In genomic region chr1:243731974-243732373, GRCh38 we compare ENCODE assay signal across 16 cellular contexts.
DNase-seq lines count a peak whose midpoint lies in the region; FAIRE-seq and TF ChIP-seq lines count a peak whose summit lies in the region.
"Had no signal": no experiment of that assay in that cellular context is flagged by ENCODE, and none has a peak within 500 bp of the region (broad histone marks: within the 10 kb centered on the region; RNA-seq: fewer than 3 reads in every experiment).

No MANE protein-coding gene starts in this region.

- no peak overlapping the region for H2BK5ac ChIP-seq in mesendoderm (ENCODE audit: low read length)

- H3K56ac ChIP-seq in mesendoderm (ENCODE audit: low read length), result no peak overlapping the region

- no peaks in the 10 kb centered on the region for H3K79me1 ChIP-seq in mesendoderm (ENCODE audit: low read length)

- H3K4me2 ChIP-seq in BLaER1 treated with 17β-estradiol and CSF1 and Interleukin-3, amounts not matched to agents 10 nM and 100 nM, result peak overlapping the region in 7 of 11 experiments; percentile 22 to 65 (median 52); a peak in 12 of 22 replicates
- H3K4me2 ChIP-seq in mesendoderm (ENCODE audit: low read length) (no peak overlapping the region), neural progenitor cell (no peak overlapping the region)

- peak; percentile 57 for DNase-seq in LHCN-M2 (ENCODE audit: low read depth)
- DNase-seq in amniotic epithelial cell (ENCODE audit: low read depth), result peak; percentile 35
- no peak for DNase-seq in mesendoderm
- DNase-seq in stimulated activated CD4-positive, alpha-beta T cell treated with anti-CD3 and anti-CD28 coated beads, Interleukin-4, amount 100 ng/mL, for 24 hours, result no peak
- no peak for DNase-seq in HEK293T (ENCODE audit: extremely low spot score)
- no peak for DNase-seq in neural progenitor cell (ENCODE audit: low spot score)
- no peak for DNase-seq in urothelium cell line (ENCODE audit: low spot score)
- DNase-seq: activated CD4-positive, alpha-beta T cell treated with anti-CD3 and anti-CD28 coated beads, Interleukin-2, amount 50 U/mL, for 1 hour; DMS 273 treated with DMSO at 0.1 percent for 48 hours; esophagus squamous epithelium; T1000 had no signal

- POLR2A ChIA-PET in HEK293T (lab: Yijun Ruan, JAX), result no interaction called here

- H3K27me3 ChIP-seq in BLaER1 treated with 17β-estradiol and CSF1 and Interleukin-3, amounts not matched to agents 10 nM and 100 nM, result no peaks in the 10 kb centered on the region
- no peaks in the 10 kb centered on the region for H3K27me3 ChIP-seq in mesendoderm (ENCODE audit: insufficient read depth, low read length, poor library complexity)
- H3K27me3 ChIP-seq in neural progenitor cell, result no peaks in the 10 kb centered on the region
- H3K27me3 ChIP-seq: adrenal gland, esophagus squamous epithelium had no signal

- no peaks in the 10 kb centered on the region for H3K9me3 Mint-ChIP-seq in neural progenitor cell
- H3K9me3 Mint-ChIP-seq: activated T-helper 1 cell treated with anti-CD3 and anti-CD28 coated beads, Interleukin-12 subunit alpha, Interleukin-12 subunit beta, Interleukin-2, Interleukin-4 antibody, amounts not matched to agents 30 ng/mL and 10 ng/mL and 1 ng/mL, durations not matched to agents 14 hours and 24 hours and 36 hours had no signal

- H3K27ac Mint-ChIP-seq in neural progenitor cell, result no peak overlapping the region
- H3K27ac Mint-ChIP-seq: activated T-helper 1 cell treated with anti-CD3 and anti-CD28 coated beads, Interleukin-12 subunit alpha, Interleukin-12 subunit beta, Interleukin-2, Interleukin-4 antibody, amounts not matched to agents 30 ng/mL and 10 ng/mL and 1 ng/mL, durations not matched to agents 14 hours and 24 hours and 36 hours had no signal

- peaks cover 14% of the 10 kb centered on the region for H3K4me1 Mint-ChIP-seq in neural progenitor cell

- peaks cover 13 to 28% (median 13%) of the 10 kb centered on the region in 11 experiments for H3K36me3 ChIP-seq in BLaER1 treated with 17β-estradiol and CSF1 and Interleukin-3, amounts not matched to agents 10 nM and 100 nM
- H3K36me3 ChIP-seq in mesendoderm (ENCODE audit: control insufficient read depth, insufficient read depth, low read length) (no peaks in the 10 kb centered on the region), neural progenitor cell (no peaks in the 10 kb centered on the region)
- H3K36me3 ChIP-seq: adrenal gland, esophagus squamous epithelium had no signal

- no peak overlapping the region for H3K23ac ChIP-seq in mesendoderm (ENCODE audit: low read length)

- H3K27ac ChIP-seq in BLaER1 treated with 17β-estradiol and CSF1 and Interleukin-3, amounts not matched to agents 10 nM and 100 nM, result peak overlapping the region in 6 of 11 experiments; percentile 22 to 91 (median 48); a peak in 10 of 22 replicates
- H3K27ac ChIP-seq in mesendoderm (ENCODE audit: low read depth, low read length), result peak overlapping the region; percentile 17
- H3K27ac ChIP-seq in neural progenitor cell, result no peak overlapping the region
- H3K27ac ChIP-seq: RWPE1 had no signal

- no peak overlapping the region for H3K4me3 ChIP-seq in BLaER1 treated with 17β-estradiol and CSF1 and Interleukin-3, amounts not matched to agents 10 nM and 100 nM
- no peak overlapping the region for H3K4me3 ChIP-seq in mesendoderm (ENCODE audit: low read length)
- no peak overlapping the region for H3K4me3 ChIP-seq in neural progenitor cell
- H3K4me3 ChIP-seq: adrenal gland, coronary artery, esophagus squamous epithelium had no signal

- no peak overlapping the region for H3K4ac ChIP-seq in mesendoderm (ENCODE audit: low read depth, low read length)

- H4K20me1 ChIP-seq in BLaER1 treated with 17β-estradiol and CSF1 and Interleukin-3, amounts not matched to agents 10 nM and 100 nM, result no peaks in the 10 kb centered on the region
- H4K20me1 ChIP-seq in neural progenitor cell (ENCODE audit: low read depth), result no peaks in the 10 kb centered on the region

- no peak for FAIRE-seq in urothelium cell line (lab: Jason Lieb, UNC)

- H3K27me3 Mint-ChIP-seq in neural progenitor cell (ENCODE audit: insufficient read depth, low read depth), result peaks cover 2% of the 10 kb centered on the region

- peaks cover 14 to 29% (median 24%) of the 10 kb centered on the region in 11 experiments for H3K9me3 ChIP-seq in BLaER1 treated with 17β-estradiol and CSF1 and Interleukin-3, amounts not matched to agents 10 nM and 100 nM (replicated peaks in 1 of 11)
- H3K9me3 ChIP-seq in neural progenitor cell (ENCODE audit: low read depth), result no peaks in the 10 kb centered on the region
- H3K9me3 ChIP-seq: adrenal gland, esophagus squamous epithelium had no signal

- no peak overlapping the region for H2BK15ac ChIP-seq in mesendoderm (replicated peaks; ENCODE audit: low read depth)

- no peak overlapping the region for H2AK5ac ChIP-seq in mesendoderm (ENCODE audit: low read length)

- no peak overlapping the region for H2AFZ ChIP-seq in neural progenitor cell (replicated peaks)

- peaks cover 2% of the 10 kb centered on the region for H3K36me3 Mint-ChIP-seq in neural progenitor cell

- H3K79me2 ChIP-seq in mesendoderm (ENCODE audit: control insufficient read depth, insufficient read depth, low read length) (no peaks in the 10 kb centered on the region), neural progenitor cell (ENCODE audit: low read depth) (no peaks in the 10 kb centered on the region)

- no peak overlapping the region for H3K18ac ChIP-seq in mesendoderm (ENCODE audit: low read length)

- no peak overlapping the region for H4K8ac ChIP-seq in mesendoderm (ENCODE audit: low read depth, low read length)

- no peaks in the 10 kb centered on the region for H3F3A ChIP-seq in neural progenitor cell (ENCODE audit: low read depth)

- H2BK120ac ChIP-seq in mesendoderm (ENCODE audit: low read depth, low read length), result no peak overlapping the region

- no peak for TF ChIP-seq CTCF in neural progenitor cell (IDR thresholded peaks at IDR 0.05)

- H3K9ac ChIP-seq in BLaER1 treated with 17β-estradiol and CSF1 and Interleukin-3, amounts not matched to agents 10 nM and 100 nM, result no peak overlapping the region
- H3K9ac ChIP-seq in mesendoderm (ENCODE audit: low read length) (no peak overlapping the region), neural progenitor cell (no peak overlapping the region)

- peaks cover 19 to 61% (median 40%) of the 10 kb centered on the region in 10 experiments for H3K4me1 ChIP-seq in BLaER1 treated with 17β-estradiol and CSF1 and Interleukin-3, amounts not matched to agents 10 nM and 100 nM
- H3K4me1 ChIP-seq in mesendoderm (ENCODE audit: control insufficient read depth, low read depth, low read length), result no peaks in the 10 kb centered on the region
- H3K4me1 ChIP-seq in neural progenitor cell, result peaks cover 9% of the 10 kb centered on the region

- 100% methylated on average over 1 of the region's 3 CpGs for WGBS in mesendoderm (ENCODE audit: extremely low coverage, insufficient coverage, low lambda C conversion rate)

- no peak overlapping the region for H4K5ac ChIP-seq in mesendoderm (ENCODE audit: low read length)

- CTCF ChIA-PET in HEK293T (lab: Yijun Ruan, JAX), result no interaction called here

- H3K4me3 Mint-ChIP-seq in neural progenitor cell, result no peak overlapping the region
- H3K4me3 Mint-ChIP-seq: activated T-helper 1 cell treated with anti-CD3 and anti-CD28 coated beads, Interleukin-12 subunit alpha, Interleukin-12 subunit beta, Interleukin-2, Interleukin-4 antibody, amounts not matched to agents 30 ng/mL and 10 ng/mL and 1 ng/mL, durations not matched to agents 14 hours and 24 hours and 36 hours had no signal

TF ChIP-seq in HEK293T, 16 proteins besides CTCF, POLR2A, EP300 and RAD21:
- TF ChIP-seq ELF4 (IDR thresholded peaks at IDR 0.05) (no peak), FOXM1 (IDR thresholded peaks at IDR 0.05; ENCODE audit: borderline replicate concordance) (no peak), FOXA1 (IDR thresholded peaks at IDR 0.05) (no peak), LEF1 (IDR thresholded peaks at IDR 0.05; ENCODE audit: borderline replicate concordance) (no peak), PKNOX1 (IDR thresholded peaks at IDR 0.05) (no peak), NFRKB (IDR thresholded peaks at IDR 0.05) (no peak), ARNT (IDR thresholded peaks at IDR 0.05) (no peak), TARDBP (IDR thresholded peaks at IDR 0.05) (no peak), HDGF (IDR thresholded peaks at IDR 0.05; ENCODE audit: borderline replicate concordance) (no peak)

Comparison
In these comparisons a context has a peak if more than half of its experiments do, and no peak if none do; other contexts are left out.
1. H3K4me2 ChIP-seq: peak in BLaER1 treated with 17β-estradiol and CSF1 and Interleukin-3, amounts not matched to agents 10 nM and 100 nM (7 of 11); none in mesendoderm (single experiment) and neural progenitor cell (single experiment).
2. DNase-seq: peak in LHCN-M2 (single experiment) and amniotic epithelial cell (single experiment); none in mesendoderm (single experiment), stimulated activated CD4-positive, alpha-beta T cell treated with anti-CD3 and anti-CD28 coated beads, Interleukin-4, amount 100 ng/mL, for 24 hours (single experiment), HEK293T (single experiment), neural progenitor cell (single experiment) and urothelium cell line (single experiment).